Comparison of ENCODE assay signal across 12 cellular contexts in the genomic region with DNA sequence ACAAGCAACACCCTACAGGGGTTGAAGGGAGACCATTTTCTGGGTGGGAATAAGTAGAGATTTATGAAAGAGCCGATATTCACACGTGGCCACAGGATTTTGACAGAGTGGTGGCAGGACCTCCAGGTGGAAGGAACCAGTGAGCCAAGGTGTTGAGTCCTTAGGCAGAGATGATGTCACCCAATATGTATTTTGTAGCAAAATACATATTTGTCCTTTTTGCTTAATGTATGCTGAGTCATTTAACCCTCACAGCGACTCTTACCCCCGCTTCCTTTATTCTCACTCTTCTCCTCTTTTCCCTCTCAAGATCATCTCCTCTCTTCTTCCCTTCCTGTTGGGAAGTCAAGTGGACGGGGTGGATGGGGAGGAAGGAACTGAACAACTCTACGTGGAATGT.
DNase-seq lines count a peak whose midpoint lies in the region; ATAC-seq, FAIRE-seq and TF ChIP-seq lines count a peak whose summit lies in the region.
"Had no signal": no experiment of that assay in that cellular context is flagged by ENCODE, and none has a peak within 500 bp of the region (broad histone marks: within the 10 kb centered on the region; RNA-seq: fewer than 3 reads in every experiment).

No MANE protein-coding gene starts in this region.

- peak overlapping the region; percentile 54 for H3K4me2 ChIP-seq in SK-N-SH
- no peak overlapping the region for H3K4me2 ChIP-seq in hepatocyte

- peak overlapping the region; percentile 19 for H3K9ac ChIP-seq in SK-N-SH

- H3K9me3 ChIP-seq in SK-N-SH (no peaks in the 10 kb centered on the region), hepatocyte (ENCODE audit: low read depth) (no peaks in the 10 kb centered on the region), tibial artery (no peaks in the 10 kb centered on the region)
- H3K9me3 ChIP-seq: MG63 had no signal

- TF ChIP-seq RAD21 in SK-N-SH (IDR thresholded peaks at IDR 0.05; ENCODE audit: low read length), result no peak

- H4K20me1 ChIP-seq in SK-N-SH (ENCODE audit: insufficient read depth), result no peaks in the 10 kb centered on the region
- no peaks in the 10 kb centered on the region for H4K20me1 ChIP-seq in hepatocyte (ENCODE audit: insufficient read depth, poor library complexity, severe bottlenecking)

- intact Hi-C loops in tibial artery (cut with DNase I; ENCODE audit: low total_unique reads), result no loop called here

- H3K79me2 ChIP-seq in SK-N-SH (ENCODE audit: insufficient read depth) (no peaks in the 10 kb centered on the region), hepatocyte (no peaks in the 10 kb centered on the region)

- H3K4me3 ChIP-seq in SK-N-SH (ENCODE audit: low read depth in 2 of 2, low read length in 1 of 2), result no peak overlapping the region
- H3K4me3 ChIP-seq in hepatocyte, result no peak overlapping the region
- no peak overlapping the region for H3K4me3 ChIP-seq in tibial artery
- H3K4me3 ChIP-seq: MG63, skin epidermis had no signal

- CTCF ChIA-PET in SK-N-SH (lab: Yijun Ruan, JAX), result no interaction called here

- no peak for ATAC-seq in SK-N-SH treated with all-trans-retinoic acid at 6 μM for 48 hours
- ATAC-seq in HG03571 (IDR thresholded peaks at IDR 0.05; ENCODE audit: unreplicated experiment), result no peak

- H3K27me3 ChIP-seq in SK-N-SH (ENCODE audit: insufficient read depth) (no peaks in the 10 kb centered on the region), hepatocyte (no peaks in the 10 kb centered on the region), tibial artery (no peaks in the 10 kb centered on the region)
- H3K27me3 ChIP-seq: MG63 had no signal

- no peak for TF ChIP-seq CTCF in SK-N-SH (IDR thresholded peaks at IDR 0.05)
- TF ChIP-seq CTCF in hepatocyte (IDR thresholded peaks at IDR 0.05; ENCODE audit: poor library complexity), result no peak
- TF ChIP-seq CTCF in tibial artery (IDR thresholded peaks at IDR 0.05), result no peak

- H3K27ac ChIP-seq in SK-N-SH (ENCODE audit: low read depth in 2 of 2, low read length in 1 of 2), result peak overlapping the region; percentile 60 to 77; a peak in 3 of 4 replicates
- peak overlapping the region; percentile 43 for H3K27ac ChIP-seq in hepatocyte
- peak overlapping the region; percentile 16 to 48 for H3K27ac ChIP-seq in tibial artery

- DNase-seq in SK-N-SH (no peak), amniotic epithelial cell (ENCODE audit: low read depth) (peak; percentile 45), hepatocyte (ENCODE audit: low spot score) (no peak), tibial artery (no peak), NCI-H748 (lab: John Stamatoyannopoulos, UW; ENCODE audit: unreplicated experiment) (no peak), RCC 7860 (ENCODE audit: low spot score) (no peak)
- DNase-seq: activated effector memory CD4-positive, alpha-beta T cell treated with anti-CD3 and anti-CD28 coated beads, Interleukin-2, amount 50 U/mL, for 16 hours; left ventricle myocardium superior had no signal

- H2AFZ ChIP-seq in SK-N-SH (ENCODE audit: low read depth) (no peak overlapping the region), hepatocyte (no peak overlapping the region)

- H3K4me1 ChIP-seq in SK-N-SH (ENCODE audit: control insufficient read depth in 1 of 2, insufficient read depth in 2 of 2, low read depth in 1 of 2, low read length in 1 of 2) (peaks cover 13 to 55% of the 10 kb centered on the region in 2 experiments), hepatocyte (ENCODE audit: insufficient read depth) (peaks cover 37% of the 10 kb centered on the region), tibial artery (peaks cover 0 to 46% (median 14%) of the 10 kb centered on the region in 4 donors)

- H3K9me2 ChIP-seq in SK-N-SH (no peaks in the 10 kb centered on the region), hepatocyte (replicated peaks; ENCODE audit: insufficient read depth) (no peaks in the 10 kb centered on the region)

- H3K36me3 ChIP-seq in SK-N-SH (replicated peaks in 1 of 2; ENCODE audit: control insufficient read depth in 1 of 2, insufficient read depth in 2 of 2, low read length in 1 of 2) (no peaks in the 10 kb centered on the region), hepatocyte (replicated peaks; ENCODE audit: insufficient read depth, low read depth) (no peaks in the 10 kb centered on the region), tibial artery (no peaks in the 10 kb centered on the region)
- H3K36me3 ChIP-seq: MG63 had no signal

- peaks cover 17% of the 10 kb centered on the region for H3F3A ChIP-seq in SK-N-SH (replicated peaks; ENCODE audit: insufficient read depth)

- TF ChIP-seq EP300 in SK-N-SH (IDR thresholded peaks at IDR 0.05; ENCODE audit: borderline replicate concordance in 1 of 2, low read depth in 1 of 2, low read length in 1 of 2), result no peak

- POLR2A ChIA-PET in SK-N-SH (lab: Yijun Ruan, JAX), result no interaction called here

- 86% methylated on average over 6 of the region's 6 CpGs for WGBS in SK-N-SH (ENCODE audit: low lambda C conversion rate)
- 88% methylated on average over 6 of the region's 6 CpGs for WGBS in hepatocyte (ENCODE audit: low lambda C conversion rate, missing lambda C conversion rate)

- FAIRE-seq in RCC 7860 (lab: Jason Lieb, UNC), result no peak

TF ChIP-seq in SK-N-SH, 30 proteins besides CTCF, POLR2A, EP300 and RAD21:
- TF ChIP-seq MEF2A (IDR thresholded peaks at IDR 0.05; ENCODE audit: borderline replicate concordance, low read depth) (no peak), NRF1 (IDR thresholded peaks at IDR 0.05; ENCODE audit: low read depth, low read length) (no peak), JUND (IDR thresholded peaks at IDR 0.05) (peak; percentile 20; the same call in 1 of the 2 replicates), SIN3A (IDR thresholded peaks at IDR 0.05; ENCODE audit: borderline replicate concordance, low read depth, low read length) (no peak)

TF ChIP-seq in SK-N-SH treated with all-trans-retinoic acid at 6 μM for 48 hours, 23 proteins besides CTCF, POLR2A, EP300 and RAD21 (continues in another document):
- TF ChIP-seq, protein P1, sequence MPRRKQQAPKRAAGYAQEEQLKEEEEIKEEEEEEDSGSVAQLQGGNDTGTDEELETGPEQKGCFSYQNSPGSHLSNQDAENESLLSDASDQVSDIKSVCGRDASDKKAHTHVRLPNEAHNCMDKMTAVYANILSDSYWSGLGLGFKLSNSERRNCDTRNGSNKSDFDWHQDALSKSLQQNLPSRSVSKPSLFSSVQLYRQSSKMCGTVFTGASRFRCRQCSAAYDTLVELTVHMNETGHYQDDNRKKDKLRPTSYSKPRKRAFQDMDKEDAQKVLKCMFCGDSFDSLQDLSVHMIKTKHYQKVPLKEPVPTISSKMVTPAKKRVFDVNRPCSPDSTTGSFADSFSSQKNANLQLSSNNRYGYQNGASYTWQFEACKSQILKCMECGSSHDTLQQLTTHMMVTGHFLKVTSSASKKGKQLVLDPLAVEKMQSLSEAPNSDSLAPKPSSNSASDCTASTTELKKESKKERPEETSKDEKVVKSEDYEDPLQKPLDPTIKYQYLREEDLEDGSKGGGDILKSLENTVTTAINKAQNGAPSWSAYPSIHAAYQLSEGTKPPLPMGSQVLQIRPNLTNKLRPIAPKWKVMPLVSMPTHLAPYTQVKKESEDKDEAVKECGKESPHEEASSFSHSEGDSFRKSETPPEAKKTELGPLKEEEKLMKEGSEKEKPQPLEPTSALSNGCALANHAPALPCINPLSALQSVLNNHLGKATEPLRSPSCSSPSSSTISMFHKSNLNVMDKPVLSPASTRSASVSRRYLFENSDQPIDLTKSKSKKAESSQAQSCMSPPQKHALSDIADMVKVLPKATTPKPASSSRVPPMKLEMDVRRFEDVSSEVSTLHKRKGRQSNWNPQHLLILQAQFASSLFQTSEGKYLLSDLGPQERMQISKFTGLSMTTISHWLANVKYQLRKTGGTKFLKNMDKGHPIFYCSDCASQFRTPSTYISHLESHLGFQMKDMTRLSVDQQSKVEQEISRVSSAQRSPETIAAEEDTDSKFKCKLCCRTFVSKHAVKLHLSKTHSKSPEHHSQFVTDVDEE (CRISPR knock-in tag; IDR thresholded peaks at IDR 0.05), result no peak
- TF ChIP-seq ZNF8 (CRISPR knock-in tag; IDR thresholded peaks at IDR 0.05) (no peak), ZNF565 (CRISPR knock-in tag; conservative IDR thresholded peaks at IDR 0.05; ENCODE audit: low read depth) (no peak), SNAI2 (CRISPR knock-in tag; IDR thresholded peaks at IDR 0.05) (no peak), ISL1 (CRISPR knock-in tag; IDR thresholded peaks at IDR 0.05) (no peak), TCF4 (CRISPR knock-in tag; IDR thresholded peaks at IDR 0.05; ENCODE audit: borderline replicate concordance) (no peak), BACH2 (CRISPR knock-in tag; IDR thresholded peaks at IDR 0.05; ENCODE audit: borderline replicate concordance) (no peak), ESRRG (CRISPR knock-in tag; IDR thresholded peaks at IDR 0.05) (no peak), RARB (CRISPR knock-in tag; IDR thresholded peaks at IDR 0.05) (no peak), ZNF70 (CRISPR knock-in tag; IDR thresholded peaks at IDR 0.05) (no peak), ARNTL (CRISPR knock-in tag; IDR thresholded peaks at IDR 0.05; ENCODE audit: borderline replicate concordance, low read depth) (no peak)
- TF ChIP-seq, protein P2, sequence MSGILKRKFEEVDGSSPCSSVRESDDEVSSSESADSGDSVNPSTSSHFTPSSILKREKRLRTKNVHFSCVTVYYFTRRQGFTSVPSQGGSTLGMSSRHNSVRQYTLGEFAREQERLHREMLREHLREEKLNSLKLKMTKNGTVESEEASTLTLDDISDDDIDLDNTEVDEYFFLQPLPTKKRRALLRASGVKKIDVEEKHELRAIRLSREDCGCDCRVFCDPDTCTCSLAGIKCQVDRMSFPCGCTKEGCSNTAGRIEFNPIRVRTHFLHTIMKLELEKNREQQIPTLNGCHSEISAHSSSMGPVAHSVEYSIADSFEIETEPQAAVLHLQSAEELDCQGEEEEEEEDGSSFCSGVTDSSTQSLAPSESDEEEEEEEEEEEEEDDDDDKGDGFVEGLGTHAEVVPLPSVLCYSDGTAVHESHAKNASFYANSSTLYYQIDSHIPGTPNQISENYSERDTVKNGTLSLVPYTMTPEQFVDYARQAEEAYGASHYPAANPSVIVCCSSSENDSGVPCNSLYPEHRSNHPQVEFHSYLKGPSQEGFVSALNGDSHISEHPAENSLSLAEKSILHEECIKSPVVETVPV (CRISPR knock-in tag; IDR thresholded peaks at IDR 0.05), result no peak
